ENCODE assay signal across 1 cellular context in the genomic region with DNA sequence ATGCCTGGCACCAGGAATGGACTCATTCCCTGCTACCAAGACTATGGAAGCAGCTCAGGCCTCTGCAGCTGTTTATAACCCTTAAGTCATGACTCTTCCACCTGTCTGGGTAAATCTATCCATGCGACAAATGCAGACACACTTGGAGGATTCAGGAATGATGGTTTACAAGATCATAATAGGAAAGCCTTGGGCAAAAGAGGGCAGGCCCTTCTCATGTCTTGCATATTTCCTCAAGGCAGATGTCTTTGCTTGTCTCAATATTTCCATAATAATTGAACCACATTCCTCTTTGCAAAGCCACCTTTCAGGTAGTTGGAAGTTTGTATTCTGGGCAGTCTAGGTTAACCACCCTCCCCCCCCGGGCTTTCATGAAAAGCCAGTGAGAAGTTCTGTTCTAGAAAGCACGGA.
TF ChIP-seq lines count a peak whose summit lies in the region.

No MANE protein-coding gene starts in this region.

TF ChIP-seq in neural cell, 6 proteins besides CTCF, POLR2A, EP300 and RAD21 (continued from another document):
- no peak for TF ChIP-seq EZH2 (IDR thresholded peaks at IDR 0.05; ENCODE audit: borderline replicate concordance, insufficient read depth, low read length, poor library complexity, severe bottlenecking)
- TF ChIP-seq MXI1 (conservative IDR thresholded peaks at IDR 0.05; ENCODE audit: poor library complexity, severe bottlenecking): no peak
TF ChIP-seq in neural cell: peak in this region for 0.
